In the genomic region with DNA sequence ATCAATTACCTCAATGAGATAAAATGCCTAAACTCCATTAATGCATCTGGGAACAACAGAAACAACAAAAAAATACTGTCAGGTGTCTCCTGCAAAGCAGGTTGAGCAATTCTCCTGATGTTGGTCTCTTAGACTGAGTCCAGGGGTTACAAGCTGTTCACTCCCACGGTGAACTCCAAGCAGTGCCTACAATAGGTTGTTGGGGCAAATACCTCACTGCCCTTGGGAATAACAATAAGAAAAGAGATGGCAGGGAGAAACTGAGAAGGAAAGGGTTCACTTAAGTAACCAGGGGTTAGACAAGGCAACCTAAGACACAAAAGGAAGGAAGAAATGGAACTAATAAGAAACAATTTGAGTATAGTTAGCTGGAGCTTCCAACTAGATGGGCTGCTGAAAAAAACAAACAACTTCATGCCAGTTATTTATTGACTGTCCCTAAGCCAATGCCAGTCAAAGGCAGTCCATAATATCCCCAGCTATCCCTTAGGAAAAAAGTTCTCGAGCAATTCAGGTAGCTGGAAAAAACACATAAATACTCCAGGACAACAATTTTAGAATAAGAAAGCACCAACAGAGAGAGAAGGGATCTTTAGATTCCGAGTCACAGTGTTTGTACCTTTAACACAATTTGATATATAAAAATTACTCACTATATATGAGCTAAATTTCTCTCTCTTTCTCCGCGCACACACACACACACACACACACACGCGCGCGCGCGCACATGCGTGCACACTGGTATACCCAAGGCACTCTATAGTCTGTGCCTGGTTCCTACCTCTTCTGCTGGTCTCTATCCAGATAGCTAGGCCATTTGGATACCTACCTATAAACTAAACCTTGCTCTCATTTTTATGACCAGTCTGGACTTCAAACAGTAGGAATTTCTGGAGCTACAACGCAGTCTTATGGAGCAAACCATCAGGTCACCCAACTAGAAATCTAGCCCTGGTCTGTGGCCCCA, we compare ENCODE assay signal across 2 cellular contexts.
TF ChIP-seq lines count a peak whose summit lies in the region.

No MANE protein-coding gene starts in this region.

TF ChIP-seq in H1, 55 proteins besides CTCF, POLR2A, EP300 and RAD21:
- no peak for TF ChIP-seq GTF2F1 (IDR thresholded peaks at IDR 0.05; ENCODE audit: borderline replicate concordance, low read depth, low read length)
- no peak for TF ChIP-seq SAP30 (IDR thresholded peaks at IDR 0.05; ENCODE audit: insufficient read depth, insufficient replicate concordance, low read length)
- no peak for TF ChIP-seq MAFK (IDR thresholded peaks at IDR 0.05; ENCODE audit: low read depth, low read length)
- TF ChIP-seq TAF1 (IDR thresholded peaks at IDR 0.05; ENCODE audit: low read depth, low read length): no peak
- TF ChIP-seq ASH2L (IDR thresholded peaks at IDR 0.05; ENCODE audit: low read length): no peak
- TF ChIP-seq POLR2AphosphoS5 (IDR thresholded peaks at IDR 0.05; ENCODE audit: low read depth, low read length): no peak
- TF ChIP-seq CHD2 (IDR thresholded peaks at IDR 0.05; ENCODE audit: low read length): no peak
- no peak for TF ChIP-seq ZNF274 (IDR thresholded peaks at IDR 0.05; ENCODE audit: borderline replicate concordance, extremely low read depth, low read length)
- TF ChIP-seq, protein P1, sequence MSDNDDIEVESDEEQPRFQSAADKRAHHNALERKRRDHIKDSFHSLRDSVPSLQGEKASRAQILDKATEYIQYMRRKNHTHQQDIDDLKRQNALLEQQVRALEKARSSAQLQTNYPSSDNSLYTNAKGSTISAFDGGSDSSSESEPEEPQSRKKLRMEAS (IDR thresholded peaks at IDR 0.05): no peak
- TF ChIP-seq BCL11A (IDR thresholded peaks at IDR 0.05; ENCODE audit: low read depth in 2 of 2, low read length in 2 of 2): no peak
- TF ChIP-seq, protein P2, sequence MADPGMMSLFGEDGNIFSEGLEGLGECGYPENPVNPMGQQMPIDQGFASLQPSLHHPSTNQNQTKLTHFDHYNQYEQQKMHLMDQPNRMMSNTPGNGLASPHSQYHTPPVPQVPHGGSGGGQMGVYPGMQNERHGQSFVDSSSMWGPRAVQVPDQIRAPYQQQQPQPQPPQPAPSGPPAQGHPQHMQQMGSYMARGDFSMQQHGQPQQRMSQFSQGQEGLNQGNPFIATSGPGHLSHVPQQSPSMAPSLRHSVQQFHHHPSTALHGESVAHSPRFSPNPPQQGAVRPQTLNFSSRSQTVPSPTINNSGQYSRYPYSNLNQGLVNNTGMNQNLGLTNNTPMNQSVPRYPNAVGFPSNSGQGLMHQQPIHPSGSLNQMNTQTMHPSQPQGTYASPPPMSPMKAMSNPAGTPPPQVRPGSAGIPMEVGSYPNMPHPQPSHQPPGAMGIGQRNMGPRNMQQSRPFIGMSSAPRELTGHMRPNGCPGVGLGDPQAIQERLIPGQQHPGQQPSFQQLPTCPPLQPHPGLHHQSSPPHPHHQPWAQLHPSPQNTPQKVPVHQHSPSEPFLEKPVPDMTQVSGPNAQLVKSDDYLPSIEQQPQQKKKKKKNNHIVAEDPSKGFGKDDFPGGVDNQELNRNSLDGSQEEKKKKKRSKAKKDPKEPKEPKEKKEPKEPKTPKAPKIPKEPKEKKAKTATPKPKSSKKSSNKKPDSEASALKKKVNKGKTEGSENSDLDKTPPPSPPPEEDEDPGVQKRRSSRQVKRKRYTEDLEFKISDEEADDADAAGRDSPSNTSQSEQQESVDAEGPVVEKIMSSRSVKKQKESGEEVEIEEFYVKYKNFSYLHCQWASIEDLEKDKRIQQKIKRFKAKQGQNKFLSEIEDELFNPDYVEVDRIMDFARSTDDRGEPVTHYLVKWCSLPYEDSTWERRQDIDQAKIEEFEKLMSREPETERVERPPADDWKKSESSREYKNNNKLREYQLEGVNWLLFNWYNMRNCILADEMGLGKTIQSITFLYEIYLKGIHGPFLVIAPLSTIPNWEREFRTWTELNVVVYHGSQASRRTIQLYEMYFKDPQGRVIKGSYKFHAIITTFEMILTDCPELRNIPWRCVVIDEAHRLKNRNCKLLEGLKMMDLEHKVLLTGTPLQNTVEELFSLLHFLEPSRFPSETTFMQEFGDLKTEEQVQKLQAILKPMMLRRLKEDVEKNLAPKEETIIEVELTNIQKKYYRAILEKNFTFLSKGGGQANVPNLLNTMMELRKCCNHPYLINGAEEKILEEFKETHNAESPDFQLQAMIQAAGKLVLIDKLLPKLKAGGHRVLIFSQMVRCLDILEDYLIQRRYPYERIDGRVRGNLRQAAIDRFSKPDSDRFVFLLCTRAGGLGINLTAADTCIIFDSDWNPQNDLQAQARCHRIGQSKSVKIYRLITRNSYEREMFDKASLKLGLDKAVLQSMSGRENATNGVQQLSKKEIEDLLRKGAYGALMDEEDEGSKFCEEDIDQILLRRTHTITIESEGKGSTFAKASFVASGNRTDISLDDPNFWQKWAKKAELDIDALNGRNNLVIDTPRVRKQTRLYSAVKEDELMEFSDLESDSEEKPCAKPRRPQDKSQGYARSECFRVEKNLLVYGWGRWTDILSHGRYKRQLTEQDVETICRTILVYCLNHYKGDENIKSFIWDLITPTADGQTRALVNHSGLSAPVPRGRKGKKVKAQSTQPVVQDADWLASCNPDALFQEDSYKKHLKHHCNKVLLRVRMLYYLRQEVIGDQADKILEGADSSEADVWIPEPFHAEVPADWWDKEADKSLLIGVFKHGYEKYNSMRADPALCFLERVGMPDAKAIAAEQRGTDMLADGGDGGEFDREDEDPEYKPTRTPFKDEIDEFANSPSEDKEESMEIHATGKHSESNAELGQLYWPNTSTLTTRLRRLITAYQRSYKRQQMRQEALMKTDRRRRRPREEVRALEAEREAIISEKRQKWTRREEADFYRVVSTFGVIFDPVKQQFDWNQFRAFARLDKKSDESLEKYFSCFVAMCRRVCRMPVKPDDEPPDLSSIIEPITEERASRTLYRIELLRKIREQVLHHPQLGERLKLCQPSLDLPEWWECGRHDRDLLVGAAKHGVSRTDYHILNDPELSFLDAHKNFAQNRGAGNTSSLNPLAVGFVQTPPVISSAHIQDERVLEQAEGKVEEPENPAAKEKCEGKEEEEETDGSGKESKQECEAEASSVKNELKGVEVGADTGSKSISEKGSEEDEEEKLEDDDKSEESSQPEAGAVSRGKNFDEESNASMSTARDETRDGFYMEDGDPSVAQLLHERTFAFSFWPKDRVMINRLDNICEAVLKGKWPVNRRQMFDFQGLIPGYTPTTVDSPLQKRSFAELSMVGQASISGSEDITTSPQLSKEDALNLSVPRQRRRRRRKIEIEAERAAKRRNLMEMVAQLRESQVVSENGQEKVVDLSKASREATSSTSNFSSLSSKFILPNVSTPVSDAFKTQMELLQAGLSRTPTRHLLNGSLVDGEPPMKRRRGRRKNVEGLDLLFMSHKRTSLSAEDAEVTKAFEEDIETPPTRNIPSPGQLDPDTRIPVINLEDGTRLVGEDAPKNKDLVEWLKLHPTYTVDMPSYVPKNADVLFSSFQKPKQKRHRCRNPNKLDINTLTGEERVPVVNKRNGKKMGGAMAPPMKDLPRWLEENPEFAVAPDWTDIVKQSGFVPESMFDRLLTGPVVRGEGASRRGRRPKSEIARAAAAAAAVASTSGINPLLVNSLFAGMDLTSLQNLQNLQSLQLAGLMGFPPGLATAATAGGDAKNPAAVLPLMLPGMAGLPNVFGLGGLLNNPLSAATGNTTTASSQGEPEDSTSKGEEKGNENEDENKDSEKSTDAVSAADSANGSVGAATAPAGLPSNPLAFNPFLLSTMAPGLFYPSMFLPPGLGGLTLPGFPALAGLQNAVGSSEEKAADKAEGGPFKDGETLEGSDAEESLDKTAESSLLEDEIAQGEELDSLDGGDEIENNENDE (IDR thresholded peaks at IDR 0.05; ENCODE audit: insufficient replicate concordance, low read length): no peak
- TF ChIP-seq EGR1 (IDR thresholded peaks at IDR 0.05; ENCODE audit: borderline replicate concordance, low read depth, low read length): no peak
- TF ChIP-seq SIX5 (IDR thresholded peaks at IDR 0.05; ENCODE audit: low read depth, low read length): no peak
- no peak for TF ChIP-seq SIRT6 (IDR thresholded peaks at IDR 0.05; ENCODE audit: low read length)
- TF ChIP-seq SP4 (IDR thresholded peaks at IDR 0.05; ENCODE audit: low read length): no peak
TF ChIP-seq in H1: peak in this region for 0.

TF ChIP-seq in HepG2, 621 proteins besides CTCF, POLR2A, EP300 and RAD21:
- TF ChIP-seq CEBPG (CRISPR knock-in tag; IDR thresholded peaks at IDR 0.05): peak; percentile 38; the same call in 1 of the 2 replicates
- 0 out of 2 replicates have a peak, but pooled peaks have one; percentile 41 for TF ChIP-seq ZNF317 (CRISPR knock-in tag; IDR thresholded peaks at IDR 0.05)
- peak; percentile 82 for TF ChIP-seq CEBPB (IDR thresholded peaks at IDR 0.05; ENCODE audit: borderline replicate concordance, low read depth, low read length)
- TF ChIP-seq SRSF1 (optimal IDR thresholded peaks at IDR 0.05; ENCODE audit: low read depth, low read length): no peak
- TF ChIP-seq HNF4G (IDR thresholded peaks at IDR 0.05; ENCODE audit: borderline replicate concordance, low read depth, low read length): peak; percentile 51; the same call in 1 of the 2 replicates
- no peak for TF ChIP-seq HNF4G (CRISPR knock-in tag; IDR thresholded peaks at IDR 0.05; ENCODE audit: borderline replicate concordance, low read depth)
- 0 out of 2 replicates have a peak, but pooled peaks have one; percentile 17 for TF ChIP-seq GATAD2A (CRISPR knock-in tag; IDR thresholded peaks at IDR 0.05)
- no peak for TF ChIP-seq ZFP62 (CRISPR knock-in tag; IDR thresholded peaks at IDR 0.05)
- TF ChIP-seq NCOR1 (IDR thresholded peaks at IDR 0.05; ENCODE audit: borderline replicate concordance, low read length): peak; percentile 83
- TF ChIP-seq HNF4A (CRISPR knock-in tag; IDR thresholded peaks at IDR 0.05): peak; percentile 82
